Comparison of ENCODE assay signal across 8 cellular contexts in the genomic region with DNA sequence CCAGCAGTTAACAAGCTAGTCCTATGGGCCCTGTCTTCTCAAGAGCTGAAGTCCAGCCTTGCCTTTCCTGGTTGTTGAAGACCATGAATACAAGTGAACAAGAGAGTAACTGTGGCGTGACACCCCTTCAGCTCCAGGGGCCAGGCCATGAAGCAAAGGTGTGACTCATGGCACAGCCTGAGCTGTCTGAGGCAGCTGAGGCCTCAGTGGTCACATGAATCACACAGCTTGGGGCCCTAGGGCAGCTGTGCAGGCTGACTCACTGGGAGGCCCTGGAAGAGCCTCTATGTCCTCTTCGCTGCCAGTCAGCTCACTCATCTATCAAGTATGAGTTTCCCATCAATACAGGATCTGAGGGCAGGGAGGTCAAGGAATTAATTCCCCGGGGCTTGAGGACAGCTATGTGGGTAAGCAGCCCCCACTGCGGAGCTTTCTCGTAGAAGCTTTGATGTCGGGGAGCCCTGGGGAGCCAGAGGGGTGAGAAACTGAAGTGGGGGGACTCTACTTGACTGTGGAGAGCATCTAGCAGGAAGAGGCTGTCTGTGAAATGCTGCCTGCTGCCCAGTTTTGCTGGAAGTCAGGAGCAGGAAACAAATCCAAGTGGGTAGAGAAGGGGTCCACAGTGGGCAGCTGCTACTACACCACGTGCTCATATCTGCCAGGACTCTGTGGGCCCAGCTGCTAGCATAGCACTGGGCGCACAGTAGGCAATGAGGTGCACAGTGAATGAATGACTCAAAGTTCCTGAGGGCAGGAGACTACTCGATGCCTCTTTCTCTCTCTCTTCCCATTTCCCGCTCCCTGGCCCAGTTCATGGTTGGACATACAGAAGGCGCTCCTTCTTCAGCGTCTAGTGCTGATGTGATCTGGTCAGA. TPM values are rescaled to one million over a fixed set of nuclear protein-coding genes. Genes with fewer than 3 reads are reported as not detected.
DNase-seq lines count a peak whose midpoint lies in the region; ATAC-seq and TF ChIP-seq lines count a peak whose summit lies in the region.

No MANE protein-coding gene starts in this region.

- H3K4me1 ChIP-seq in right atrium auricular region (peaks cover 0 to 40% of the 10 kb centered on the region in 2 donors), left ventricle myocardium inferior (peaks cover 33% of the 10 kb centered on the region), gastrocnemius medialis (peaks cover 12 to 40% of the 10 kb centered on the region in 2 donors), HAP-1 (no peaks in the 10 kb centered on the region)

- in situ Hi-C loops in gastrocnemius medialis (cut with MboI; ENCODE audit: low sequenced_read_pairs in 4 of 4): no loop called here
- in situ Hi-C loops in HAP-1 (cut with MboI; ENCODE audit: low sequenced_read_pairs): no loop called here

- CTCF ChIA-PET in activated CD4-positive, alpha-beta memory T cell treated with anti-CD3 and anti-CD28 coated beads for 36 hours (lab: Charles Lee): interaction anchor here (0.7 to 8.0 kb wide), 23 partner anchors 8 to 466 kb away, joined by 3 to 151 read pairs (median 7); a partner anchor contains a TSS

- H3K36me3 Mint-ChIP-seq in activated CD4-positive, alpha-beta memory T cell treated with anti-CD3 and anti-CD28 coated beads for 36 hours: peaks cover 9% of the 10 kb centered on the region

- peak overlapping the region; percentile 92 for H3K27ac Mint-ChIP-seq in activated CD4-positive, alpha-beta memory T cell treated with anti-CD3 and anti-CD28 coated beads for 36 hours

- peak overlapping the region; percentile 65 for H3K4me3 Mint-ChIP-seq in activated CD4-positive, alpha-beta memory T cell treated with anti-CD3 and anti-CD28 coated beads for 36 hours

- H3K9me3 Mint-ChIP-seq in activated CD4-positive, alpha-beta memory T cell treated with anti-CD3 and anti-CD28 coated beads for 36 hours: no peaks in the 10 kb centered on the region

- H3K27ac ChIP-seq in right atrium auricular region (peak overlapping the region; percentile 55 to 71), left ventricle myocardium inferior (replicated peaks) (no peak overlapping the region), gastrocnemius medialis (peak overlapping the region; percentile 72 to 90 (median 82))

- H3K27me3 Mint-ChIP-seq in activated CD4-positive, alpha-beta memory T cell treated with anti-CD3 and anti-CD28 coated beads for 36 hours: no peaks in the 10 kb centered on the region

- intact Hi-C loops in left ventricle myocardium inferior (cut with micrococcal nuclease) (loop anchor here (10.0 kb wide), 1 partner anchor 139 kb away; no protein-coding TSS in a partner anchor), gastrocnemius medialis (cut with DNase I; ENCODE audit: low total_unique reads) (loop anchor here (2.0 to 10.0 kb wide), 2 partner anchors 21 to 59 kb away; no protein-coding TSS in a partner anchor)
- intact Hi-C loops in activated CD4-positive, alpha-beta memory T cell treated with anti-CD3 and anti-CD28 coated beads for 36 hours (cut with micrococcal nuclease): loop anchor here (1.0 kb wide), 1 partner anchor 213 kb away; no protein-coding TSS in a partner anchor

- H3K9me3 ChIP-seq in right atrium auricular region: no peaks in the 10 kb centered on the region
- no peaks in the 10 kb centered on the region for H3K9me3 ChIP-seq in left ventricle myocardium inferior (replicated peaks)
- no peaks in the 10 kb centered on the region for H3K9me3 ChIP-seq in gastrocnemius medialis
- no peaks in the 10 kb centered on the region for H3K9me3 ChIP-seq in HAP-1

- TF ChIP-seq POLR2A in gastrocnemius medialis (IDR thresholded peaks at IDR 0.05): peak; percentile 8 to 18

- H3K4me3 ChIP-seq in right atrium auricular region (no peak overlapping the region), left ventricle myocardium inferior (no peak overlapping the region), epithelial cell of proximal tubule (ENCODE audit: low read depth, low read length) (no peak overlapping the region), gastrocnemius medialis (no peak overlapping the region), HAP-1 (no peak overlapping the region)

- POLR2A ChIA-PET in activated CD4-positive, alpha-beta memory T cell treated with anti-CD3 and anti-CD28 coated beads for 36 hours (lab: Charles Lee): interaction anchor here (0.5 to 4.0 kb wide), 10 partner anchors 10 to 789 kb away, joined by 3 to 15 read pairs (median 4); a partner anchor contains a TSS

- H3K36me3 ChIP-seq in right atrium auricular region (peaks cover 8% of the 10 kb centered on the region), left ventricle myocardium inferior (peaks cover 15% of the 10 kb centered on the region), gastrocnemius medialis (peaks cover 0 to 6% of the 10 kb centered on the region in 2 donors), HAP-1 (replicated peaks) (peaks cover 9% of the 10 kb centered on the region)

- ATAC-seq in gastrocnemius medialis (peak; percentile 70 to 82), GM19455 (IDR thresholded peaks at IDR 0.05; ENCODE audit: unreplicated experiment) (no peak)

- no peaks in the 10 kb centered on the region for H3K27me3 ChIP-seq in right atrium auricular region
- H3K27me3 ChIP-seq in left ventricle myocardium inferior (ENCODE audit: low read depth): no peaks in the 10 kb centered on the region
- no peaks in the 10 kb centered on the region for H3K27me3 ChIP-seq in gastrocnemius medialis
- no peaks in the 10 kb centered on the region for H3K27me3 ChIP-seq in HAP-1 (ENCODE audit: low read depth)

- H3K4me1 Mint-ChIP-seq in activated CD4-positive, alpha-beta memory T cell treated with anti-CD3 and anti-CD28 coated beads for 36 hours (ENCODE audit: low read depth): peaks cover 64% of the 10 kb centered on the region

- TF ChIP-seq CTCF in right atrium auricular region (IDR thresholded peaks at IDR 0.05): no peak
- TF ChIP-seq CTCF in left ventricle myocardium inferior (IDR thresholded peaks at IDR 0.05; ENCODE audit: borderline replicate concordance): no peak
- TF ChIP-seq CTCF in epithelial cell of proximal tubule (conservative IDR thresholded peaks at IDR 0.05; ENCODE audit: low read depth, low read length): no peak
- no peak for TF ChIP-seq CTCF in gastrocnemius medialis (IDR thresholded peaks at IDR 0.05 in 4 of 5, conservative IDR thresholded peaks at IDR 0.05 in 1 of 5)

- DNase-seq in right atrium auricular region (ENCODE audit: low spot score): no peak
- no peak for DNase-seq in left ventricle myocardium inferior
- DNase-seq in activated CD4-positive, alpha-beta memory T cell treated with anti-CD3 and anti-CD28 coated beads for 36 hours: peak; percentile 94
- DNase-seq in epithelial cell of proximal tubule (ENCODE audit: low read depth): peak; percentile 95
- DNase-seq in gastrocnemius medialis: peak; percentile 84 to 91
- DNase-seq in HAP-1 (ENCODE audit: low spot score in 2 of 2): no peak
- no peak for DNase-seq in NCI-H187 treated with DMSO at 0.1 percent for 48 hours (lab: John Stamatoyannopoulos, UW)

RNA-seq across cellular contexts. Expression of a gene that starts 13.7 kb away (rescaled TPM):
- total RNA-seq in right atrium auricular region (not detected), left ventricle myocardium inferior (not detected), epithelial cell of proximal tubule (0.14 TPM in 1 of 2 replicates, not detected in the other), gastrocnemius medialis (not detected)
- total RNA-seq in activated CD4-positive, alpha-beta memory T cell treated with anti-CD3 and anti-CD28 coated beads for 36 hours: not detected

RNA-seq across cellular contexts. Expression of a gene that starts 21.3 kb away (rescaled TPM):
- total RNA-seq in right atrium auricular region (10 to 100 TPM; 23.0 to 44.3 TPM), left ventricle myocardium inferior (37.4 TPM), epithelial cell of proximal tubule (315 and 480 TPM in 2 replicates), gastrocnemius medialis (10 to 100 TPM; 34.2 to 48.3 (median 47.4) TPM)
- total RNA-seq in activated CD4-positive, alpha-beta memory T cell treated with anti-CD3 and anti-CD28 coated beads for 36 hours: 100 to 1,000 TPM; 115 to 120 TPM

RNA-seq across cellular contexts. Expression of a gene that starts 28.0 kb away (rescaled TPM):
- total RNA-seq in right atrium auricular region: 10 to 100 TPM; 11.9 to 24.2 TPM
- total RNA-seq in left ventricle myocardium inferior: 45.4 TPM
- total RNA-seq in activated CD4-positive, alpha-beta memory T cell treated with anti-CD3 and anti-CD28 coated beads for 36 hours: 10 to 100 TPM; 35.0 to 38.1 TPM
- 16.1 and 32.3 TPM in 2 replicates for total RNA-seq in epithelial cell of proximal tubule
- 10 to 100 TPM in 3 of 4 donors, 1 to 10 TPM in 1; 3.8 to 18.4 (median 12.4) TPM for total RNA-seq in gastrocnemius medialis

Comparison
In these comparisons a context has a peak if more than half of its experiments do, and no peak if none do; other contexts are left out.
1. DNase-seq: peak in activated CD4-positive, alpha-beta memory T cell treated with anti-CD3 and anti-CD28 coated beads for 36 hours (single experiment), epithelial cell of proximal tubule (single experiment) and gastrocnemius medialis (2 of 2); none in right atrium auricular region (single experiment), left ventricle myocardium inferior (single experiment), HAP-1 (0 of 2) and NCI-H187 treated with DMSO at 0.1 percent for 48 hours (single experiment).